ENCODE assay signal across 10 cellular contexts in the genomic region with DNA sequence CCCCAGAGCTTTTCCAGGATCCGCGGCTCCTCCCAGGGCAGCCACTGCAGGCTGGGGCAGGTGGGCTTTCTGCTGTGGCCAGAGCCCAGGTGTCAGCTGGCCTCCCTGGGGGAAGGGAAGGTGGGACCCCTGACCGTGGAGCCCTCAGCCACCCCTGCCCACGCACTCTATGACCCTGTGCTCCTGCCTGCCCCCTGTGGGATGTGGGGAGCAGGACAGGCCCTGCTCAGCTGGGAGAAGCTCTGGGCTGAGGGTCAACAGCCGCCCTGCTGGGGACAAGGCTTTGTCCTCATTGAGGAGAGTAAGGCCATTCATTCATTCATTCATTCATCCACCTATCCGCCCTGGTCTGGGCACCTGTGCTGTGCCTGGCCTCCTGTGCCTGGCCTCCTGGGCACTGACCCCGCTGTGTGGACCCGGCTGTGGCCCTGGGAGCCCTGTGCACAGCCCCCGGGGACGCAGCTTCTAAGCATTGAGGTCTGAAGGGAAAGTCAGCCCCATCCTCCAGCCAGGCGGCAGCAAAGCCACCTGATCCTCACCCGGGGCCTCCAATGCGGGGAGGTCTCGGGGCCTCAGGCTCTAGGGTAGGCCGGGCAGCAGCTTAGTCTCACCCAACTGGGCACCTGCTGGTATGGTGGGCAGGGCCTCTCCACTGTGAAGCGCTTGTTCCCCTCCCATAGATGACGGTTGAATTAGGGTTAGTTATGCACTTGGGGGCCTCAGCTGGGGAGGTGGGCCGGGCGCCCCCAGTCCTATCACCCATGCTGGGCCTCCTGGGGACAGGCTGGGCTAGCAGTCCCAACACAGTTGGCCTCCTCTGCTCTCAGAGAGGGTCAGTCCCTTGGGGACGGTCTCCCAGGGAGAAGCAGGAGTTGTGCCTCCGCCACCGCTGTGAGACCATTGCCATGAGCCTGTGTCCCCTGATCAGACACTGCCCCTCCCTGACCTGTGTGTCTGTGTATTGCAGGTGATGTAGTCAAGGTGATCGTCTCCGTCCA. TPM values are rescaled to one million over a fixed set of nuclear protein-coding genes. Genes with fewer than 3 reads are reported as not detected.
DNase-seq lines count a peak whose midpoint lies in the region; ATAC-seq and TF ChIP-seq lines count a peak whose summit lies in the region.
"Had no signal": no experiment of that assay in that cellular context is flagged by ENCODE, and none has a peak within 500 bp of the region (broad histone marks: within the 10 kb centered on the region; RNA-seq: fewer than 3 reads in every experiment).

No MANE protein-coding gene starts in this region.

- peak in 7 of 9 donors; percentile 17 to 55 (median 31) for TF ChIP-seq CTCF in heart right ventricle (IDR thresholded peaks at IDR 0.05)
- peak; percentile 34; the same call in 1 of the 2 replicates for TF ChIP-seq CTCF in SK-N-SH (IDR thresholded peaks at IDR 0.05)
- TF ChIP-seq CTCF in foreskin keratinocyte (conservative IDR thresholded peaks at IDR 0.05): peak; percentile 52
- TF ChIP-seq CTCF in type B pancreatic cell (conservative IDR thresholded peaks at IDR 0.05): peak; percentile 55
- TF ChIP-seq CTCF in ovary (IDR thresholded peaks at IDR 0.05): no peak
- TF ChIP-seq CTCF in coronary artery (IDR thresholded peaks at IDR 0.05): no peak

- H3K27ac ChIP-seq in heart right ventricle (no peak overlapping the region), SK-N-SH (ENCODE audit: low read depth in 2 of 2, low read length in 1 of 2) (no peak overlapping the region), foreskin keratinocyte (no peak overlapping the region), ovary (no peak overlapping the region), coronary artery (no peak overlapping the region)

- peaks cover 0 to 64% (median 4%) of the 10 kb centered on the region in 9 donors for H3K36me3 ChIP-seq in heart right ventricle
- H3K36me3 ChIP-seq in SK-N-SH (replicated peaks in 1 of 2; ENCODE audit: control insufficient read depth in 1 of 2, insufficient read depth in 2 of 2, low read length in 1 of 2): no peaks in the 10 kb centered on the region
- H3K36me3 ChIP-seq in ovary: no peaks in the 10 kb centered on the region

- no peaks in the 10 kb centered on the region for H3F3A ChIP-seq in SK-N-SH (replicated peaks; ENCODE audit: insufficient read depth)

- CTCF ChIA-PET in SK-N-SH (lab: Yijun Ruan, JAX): interaction anchor here (0.6 to 1.6 kb wide), 10 partner anchors 12 to 891 kb away, joined by 3 to 5 read pairs (median 4); no protein-coding TSS in a partner anchor

- H3K36me3 Mint-ChIP-seq in type B pancreatic cell: no peaks in the 10 kb centered on the region

- H3K79me2 ChIP-seq in SK-N-SH (ENCODE audit: insufficient read depth): no peaks in the 10 kb centered on the region

- DNase-seq in heart right ventricle (no peak), cardiac septum (ENCODE audit: low spot score) (no peak), SK-N-SH (no peak), foreskin keratinocyte (no peak), type B pancreatic cell (ENCODE audit: extremely low spot score, unreplicated experiment) (no peak), ovary (no peak), coronary artery (ENCODE audit: low spot score) (no peak)
- DNase-seq: effector CD4-positive, alpha-beta T cell; mesendoderm had no signal

- H3K9me3 ChIP-seq in heart right ventricle (no peaks in the 10 kb centered on the region), SK-N-SH (no peaks in the 10 kb centered on the region), ovary (no peaks in the 10 kb centered on the region)

- TF ChIP-seq RAD21 in SK-N-SH (IDR thresholded peaks at IDR 0.05; ENCODE audit: low read length): no peak

- H2AFZ ChIP-seq in SK-N-SH (ENCODE audit: low read depth): no peak overlapping the region

- H3K9ac ChIP-seq in SK-N-SH: no peak overlapping the region

- H3K4me3 ChIP-seq in heart right ventricle: no peak overlapping the region
- no peak overlapping the region for H3K4me3 ChIP-seq in SK-N-SH (ENCODE audit: low read depth in 2 of 2, low read length in 1 of 2)
- no peak overlapping the region for H3K4me3 ChIP-seq in ovary
- no peak overlapping the region for H3K4me3 ChIP-seq in coronary artery

- TF ChIP-seq POLR2A in ovary (IDR thresholded peaks at IDR 0.05): no peak

- H3K4me1 ChIP-seq in heart right ventricle (peaks cover 4 to 20% (median 13%) of the 10 kb centered on the region in 9 donors), SK-N-SH (ENCODE audit: control insufficient read depth in 1 of 2, insufficient read depth in 2 of 2, low read depth in 1 of 2, low read length in 1 of 2) (no peaks in the 10 kb centered on the region), foreskin keratinocyte (no peaks in the 10 kb centered on the region), ovary (ENCODE audit: insufficient read depth) (peaks cover 2% of the 10 kb centered on the region)

- ATAC-seq in heart right ventricle: peak in 1 of 8 donors; percentile 4
- peak; percentile 23 for ATAC-seq in foreskin keratinocyte
- no peak for ATAC-seq in HG03108 (IDR thresholded peaks at IDR 0.05; ENCODE audit: unreplicated experiment)

- TF ChIP-seq EP300 in SK-N-SH (IDR thresholded peaks at IDR 0.05; ENCODE audit: borderline replicate concordance in 1 of 2, low read depth in 1 of 2, low read length in 1 of 2) (no peak), ovary (IDR thresholded peaks at IDR 0.05) (no peak)

- no peak overlapping the region for H3K4me2 ChIP-seq in SK-N-SH

- no peak overlapping the region for H3K27ac Mint-ChIP-seq in type B pancreatic cell

- WGBS in heart right ventricle, 2 donors: 90% methylated on average over 24 of the region's 24 CpGs
- WGBS in SK-N-SH (ENCODE audit: low lambda C conversion rate): 64% methylated on average over 3 of the region's 24 CpGs
- WGBS in ovary, 3 donors: 88 to 93% (median 90%) methylated on average over 21 to 24 of the region's 24 CpGs

- H3K4me3 Mint-ChIP-seq in type B pancreatic cell: no peak overlapping the region

- no peaks in the 10 kb centered on the region for H3K27me3 Mint-ChIP-seq in type B pancreatic cell

- H3K4me1 Mint-ChIP-seq in type B pancreatic cell (ENCODE audit: unreplicated experiment): peaks cover 3% of the 10 kb centered on the region

- no peaks in the 10 kb centered on the region for H4K20me1 ChIP-seq in SK-N-SH (ENCODE audit: insufficient read depth)

- no peaks in the 10 kb centered on the region for H3K9me2 ChIP-seq in SK-N-SH

- peaks cover 0 to 18% (median 0%) of the 10 kb centered on the region in 7 donors for H3K27me3 ChIP-seq in heart right ventricle
- H3K27me3 ChIP-seq in SK-N-SH (ENCODE audit: insufficient read depth): no peaks in the 10 kb centered on the region
- H3K27me3 ChIP-seq in foreskin keratinocyte: peaks cover 14% of the 10 kb centered on the region
- no peaks in the 10 kb centered on the region for H3K27me3 ChIP-seq in ovary

- no peaks in the 10 kb centered on the region for H3K9me3 Mint-ChIP-seq in type B pancreatic cell

- POLR2A ChIA-PET in SK-N-SH (lab: Yijun Ruan, JAX): interaction anchor here (0.8 to 1.2 kb wide), 2 partner anchors 18 to 23 kb away, joined by 3 read pairs; no protein-coding TSS in a partner anchor

- intact Hi-C loops in heart right ventricle (cut with DNase I) (no loop called here), cardiac septum (cut with DNase I) (no loop called here), ovary (cut with DNase I) (no loop called here)

TF ChIP-seq in SK-N-SH, 30 proteins besides CTCF, POLR2A, EP300 and RAD21 (continues in another document):
- no peak for TF ChIP-seq ELF1 (IDR thresholded peaks at IDR 0.05)

RNA-seq across cellular contexts. Expression of a gene that starts 6.0 kb away (rescaled TPM):
- total RNA-seq in heart right ventricle: 10 to 100 TPM in 7 of 10 donors, 1 to 10 TPM in 3; 7.5 to 43.8 (median 13.0) TPM
- polyA plus RNA-seq in heart right ventricle: 10 to 100 TPM; 19.3 to 59.6 TPM
- 13.8 TPM for total RNA-seq in cardiac septum
- polyA plus RNA-seq in SK-N-SH (2012; rRNA removed): 0.19 and 0.28 TPM in 2 replicates
- polyA plus RNA-seq in SK-N-SH (2012; cell fraction: cytosol; rRNA removed): 0.03 and 0.08 TPM in 2 replicates
- polyA plus RNA-seq in SK-N-SH (2012; cell fraction: nucleus; rRNA removed): 0.61 and 0.96 TPM in 2 replicates
- 11.4 and 13.0 TPM in 2 replicates for total RNA-seq in foreskin keratinocyte
- 16.4 and 18.0 TPM in 2 replicates for polyA plus RNA-seq in foreskin keratinocyte
- 4.2 and 8.5 TPM in 2 replicates for total RNA-seq in type B pancreatic cell (ENCODE audit: low replicate concordance)
- 10 to 100 TPM; 33.3 to 78.5 (median 60.5) TPM for total RNA-seq in ovary
- 10 to 100 TPM in 1 of 2 donors, 1 to 10 TPM in 1; 4.3 to 57.6 TPM for polyA plus RNA-seq in ovary

RNA-seq across cellular contexts. Expression of a gene that starts 24.4 kb away (rescaled TPM):
- 10 to 100 TPM in 1 of 10 donors, 1 to 10 TPM in 9; 3.7 to 10.3 (median 5.3) TPM for total RNA-seq in heart right ventricle
- polyA plus RNA-seq in heart right ventricle: 10 to 100 TPM in 1 of 2 donors, 1 to 10 TPM in 1; 6.8 to 12.0 TPM
- 3.4 TPM for total RNA-seq in cardiac septum
- polyA plus RNA-seq in SK-N-SH (2012; rRNA removed): 28.0 and 33.7 TPM in 2 replicates
- 13.0 and 22.1 TPM in 2 replicates for polyA plus RNA-seq in SK-N-SH (2012; cell fraction: cytosol; rRNA removed)
- 43.9 and 44.0 TPM in 2 replicates for polyA plus RNA-seq in SK-N-SH (2012; cell fraction: nucleus; rRNA removed)
- 22.4 and 25.2 TPM in 2 replicates for total RNA-seq in foreskin keratinocyte
- 24.6 and 26.4 TPM in 2 replicates for polyA plus RNA-seq in foreskin keratinocyte
- 33.7 and 40.3 TPM in 2 replicates for total RNA-seq in type B pancreatic cell (ENCODE audit: low replicate concordance)
- total RNA-seq in ovary: 10 to 100 TPM in 6 of 7 donors, 1 to 10 TPM in 1; 3.2 to 34.1 (median 20.2) TPM
- polyA plus RNA-seq in ovary: 1 to 10 TPM; 7.0 to 9.6 TPM

RNA-seq across cellular contexts. Expression of a gene that starts 32.1 kb away (rescaled TPM):
- total RNA-seq in heart right ventricle: 1 to 10 TPM in 6 of 10 donors, under 1 TPM in 3, not detected in 1; 0.51 to 3.1 (median 1.4) TPM
- polyA plus RNA-seq in heart right ventricle: 1 to 10 TPM; 1.0 to 1.1 TPM
- 2.0 TPM for total RNA-seq in cardiac septum
- 0.03 and 0.05 TPM in 2 replicates for polyA plus RNA-seq in SK-N-SH (2012; rRNA removed)
- polyA plus RNA-seq in SK-N-SH (2012; cell fraction: cytosol; rRNA removed): 0.06 TPM in 1 of 2 replicates, not detected in the other
- polyA plus RNA-seq in SK-N-SH (2012; cell fraction: nucleus; rRNA removed): 0.14 and 0.20 TPM in 2 replicates
- total RNA-seq in foreskin keratinocyte: 0.85 and 1.5 TPM in 2 replicates
- polyA plus RNA-seq in foreskin keratinocyte: 0.54 and 0.91 TPM in 2 replicates
- 4.5 and 5.1 TPM in 2 replicates for total RNA-seq in type B pancreatic cell (ENCODE audit: low replicate concordance)
- under 1 TPM in 3 of 7 donors, not detected in 4; 0.25 to 0.53 (median 0.31) TPM for total RNA-seq in ovary
- polyA plus RNA-seq in ovary: under 1 TPM; 0.13 to 0.36 TPM

RNA-seq across cellular contexts. Expression of a gene that starts 35.8 kb away (rescaled TPM):
- total RNA-seq in heart right ventricle (10 to 100 TPM; 29.8 to 56.4 (median 35.2) TPM), cardiac septum (37.1 TPM), foreskin keratinocyte (24.5 and 25.5 TPM in 2 replicates), type B pancreatic cell (ENCODE audit: low replicate concordance) (36.4 and 49.1 TPM in 2 replicates), ovary (10 to 100 TPM; 19.7 to 33.3 (median 29.1) TPM)
- polyA plus RNA-seq in heart right ventricle (10 to 100 TPM; 26.1 to 35.6 TPM), SK-N-SH (2012; rRNA removed) (15.1 and 16.6 TPM in 2 replicates), foreskin keratinocyte (16.6 and 19.4 TPM in 2 replicates), ovary (10 to 100 TPM; 14.7 to 17.1 TPM)
- 5.9 and 8.7 TPM in 2 replicates for polyA plus RNA-seq in SK-N-SH (2012; cell fraction: cytosol; rRNA removed)
- polyA plus RNA-seq in SK-N-SH (2012; cell fraction: nucleus; rRNA removed): 64.1 and 71.4 TPM in 2 replicates

Comparison
In these comparisons a context has a peak if more than half of its experiments do, and no peak if none do; other contexts are left out.
1. CTCF ChIP-seq: peak in heart right ventricle (7 of 9), SK-N-SH (single experiment), foreskin keratinocyte (single experiment) and type B pancreatic cell (single experiment); none in ovary (0 of 3) and coronary artery (single experiment).